ENCODE assay signal across 22 cellular contexts in the genomic region with DNA sequence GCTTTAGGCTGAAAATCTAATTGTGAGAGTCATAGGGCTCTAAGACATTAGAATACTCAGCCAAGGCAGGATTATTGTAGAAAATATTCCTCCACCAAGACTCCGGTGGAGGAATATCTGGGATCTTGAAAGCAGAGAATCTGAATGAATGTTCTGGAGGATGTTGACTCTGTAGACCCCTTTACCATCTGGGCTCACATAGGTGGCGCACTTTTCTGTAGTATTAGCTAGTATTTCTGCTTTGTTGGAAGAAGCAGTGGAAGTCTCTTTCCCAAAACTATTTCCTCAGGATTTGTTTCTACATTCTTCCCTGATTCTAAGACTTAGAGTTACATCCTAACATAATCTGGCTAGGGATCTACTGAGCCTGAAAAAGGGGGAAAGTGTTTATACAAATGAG.
"Had no signal": no experiment of that assay in that cellular context is flagged by ENCODE, and none has a peak within 500 bp of the region (broad histone marks: within the 10 kb centered on the region; RNA-seq: fewer than 3 reads in every experiment).

No MANE protein-coding gene starts in this region.

- H3K9me3 ChIP-seq: esophagus muscularis mucosa, gastrocnemius medialis, pancreas, thoracic aorta, transverse colon had no signal

- H3K27me3 Mint-ChIP-seq: natural killer cell treated with Interleukin-12 subunit alpha and Interleukin-12 subunit beta and Interleukin-15 and Interleukin-18, amount 100 ng/mL, for 72 hours; progenitor cell of endocrine pancreas had no signal

- H3K27me3 ChIP-seq: esophagus muscularis mucosa, gastrocnemius medialis, pancreas, stomach, transverse colon had no signal

- H3K4me1 ChIP-seq: esophagus muscularis mucosa, gastrocnemius medialis, pancreas, stomach, transverse colon had no signal

- H3K27ac Mint-ChIP-seq: natural killer cell treated with Interleukin-12 subunit alpha and Interleukin-12 subunit beta and Interleukin-15 and Interleukin-18, amount 100 ng/mL, for 72 hours; progenitor cell of endocrine pancreas had no signal

- ATAC-seq: gastrocnemius medialis; left colon; left ventricle myocardium superior; natural killer cell treated with Interleukin-12 subunit alpha and Interleukin-12 subunit beta and Interleukin-15 and Interleukin-18, amount 100 ng/mL, for 72 hours; pancreas; right cardiac atrium had no signal

- H3K27ac ChIP-seq: epithelial cell of prostate, esophagus muscularis mucosa, gastrocnemius medialis, pancreas, stomach, thoracic aorta, transverse colon had no signal

- H3K36me3 ChIP-seq: esophagus muscularis mucosa, gastrocnemius medialis, pancreas, stomach, thoracic aorta, transverse colon had no signal

- H3K4me3 Mint-ChIP-seq: natural killer cell treated with Interleukin-12 subunit alpha and Interleukin-12 subunit beta and Interleukin-15 and Interleukin-18, amount 100 ng/mL, for 72 hours had no signal

- H3K4me3 ChIP-seq: esophagus muscularis mucosa, gastrocnemius medialis, lung, pancreas, stomach, thoracic aorta, transverse colon had no signal

- DNase-seq: effector memory CD4-positive, alpha-beta T cell; gastrocnemius medialis; glutamatergic neuron; left colon; left ventricle myocardium superior; mesenchymal stem cell; midbrain; occipital lobe; pancreas; right cardiac atrium; small intestine; stimulated activated CD4-positive, alpha-beta T cell treated with anti-CD3 and anti-CD28 coated beads, Interleukin-12 subunit alpha, Interleukin-12 subunit beta, amount 100 ng/mL, for 4 hours; stimulated activated naive CD4-positive, alpha-beta T cell; stomach; substantia nigra; transverse colon had no signal
